ENCODE assay signal across 18 cellular contexts in the genomic region with DNA sequence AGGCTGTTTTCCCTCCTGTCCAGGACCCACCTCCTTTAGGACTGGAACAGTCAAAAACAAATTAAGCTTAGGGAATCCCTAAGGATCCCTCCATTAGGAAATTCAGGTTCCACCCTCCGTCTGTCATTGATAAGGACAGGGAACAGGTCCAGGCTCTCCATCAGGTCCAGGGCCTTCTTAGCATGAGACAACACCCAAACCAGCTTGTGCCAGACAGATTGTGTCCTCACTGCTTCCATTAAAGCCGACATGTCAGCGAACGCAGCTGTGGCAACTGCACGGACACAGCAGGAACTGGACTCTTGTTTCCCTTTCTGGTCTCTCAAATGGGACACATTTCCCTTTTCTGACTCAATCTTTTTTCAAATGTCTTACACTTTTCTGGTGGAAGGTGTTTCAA.
DNase-seq lines count a peak whose midpoint lies in the region; ATAC-seq and TF ChIP-seq lines count a peak whose summit lies in the region.
"Had no signal": no experiment of that assay in that cellular context is flagged by ENCODE, and none has a peak within 500 bp of the region (broad histone marks: within the 10 kb centered on the region; RNA-seq: fewer than 3 reads in every experiment).

No MANE protein-coding gene starts in this region.

- H3K4me3 ChIP-seq in Karpas-422 (ENCODE audit: low read length) (no peak overlapping the region), dorsolateral prefrontal cortex (no peak overlapping the region)
- H3K4me3 ChIP-seq: GM23338 had no signal

- peaks cover 5% of the 10 kb centered on the region; the same call in 1 of the 2 replicates for H3K9me2 ChIP-seq in Karpas-422 (replicated peaks; ENCODE audit: insufficient read depth, low read length)

- no peak overlapping the region for H2AFZ ChIP-seq in Karpas-422 (ENCODE audit: low read length)
- H2AFZ ChIP-seq: GM23338 had no signal

- H3K27me3 Mint-ChIP-seq in glutamatergic neuron (ENCODE audit: unreplicated experiment) (peaks cover 2% of the 10 kb centered on the region), naive B cell (no peaks in the 10 kb centered on the region)

- H3K27me3 ChIP-seq in Karpas-422 (ENCODE audit: low read length) (no peaks in the 10 kb centered on the region), dorsolateral prefrontal cortex (no peaks in the 10 kb centered on the region)
- H3K27me3 ChIP-seq: BE2C had no signal

- no peaks in the 10 kb centered on the region for H3K36me3 Mint-ChIP-seq in glutamatergic neuron (ENCODE audit: unreplicated experiment)
- peaks cover 24 to 31% of the 10 kb centered on the region in 2 donors for H3K36me3 Mint-ChIP-seq in naive B cell
- H3K36me3 Mint-ChIP-seq: CD8-positive, alpha-beta T cell had no signal

- no peak for TF ChIP-seq CTCF in glutamatergic neuron (IDR thresholded peaks at IDR 0.05; ENCODE audit: partially characterized antibody, unreplicated experiment)
- no peak for TF ChIP-seq CTCF in dorsolateral prefrontal cortex (IDR thresholded peaks at IDR 0.05 in 54 of 56, conservative IDR thresholded peaks at IDR 0.05 in 2 of 56; ENCODE audit: low read depth in 1 of 56, partially characterized antibody in 56 of 56)

- no peak overlapping the region for H3K4me3 Mint-ChIP-seq in glutamatergic neuron (ENCODE audit: unreplicated experiment)
- peak overlapping the region in 3 of 8 donors; percentile 16 to 72 (median 23) for H3K4me3 Mint-ChIP-seq in naive B cell
- H3K4me3 Mint-ChIP-seq: CD8-positive, alpha-beta T cell; GM23338 had no signal

- H3K4me1 Mint-ChIP-seq in glutamatergic neuron (ENCODE audit: low read depth, unreplicated experiment) (peaks cover 36% of the 10 kb centered on the region), naive B cell (peaks cover 69 to 91% (median 87%) of the 10 kb centered on the region in 3 donors)

- no peak for DNase-seq in Right ventricle myocardium inferior (ENCODE audit: missing footprints)
- no peak for DNase-seq in cardiac septum (ENCODE audit: low spot score)
- DNase-seq in glutamatergic neuron, result peak; percentile 40
- no peak for DNase-seq in naive B cell
- DNase-seq in Karpas-422, result no peak
- no peak for DNase-seq in GM03348 (ENCODE audit: low spot score)
- DNase-seq in dorsolateral prefrontal cortex, result no peak
- no peak for DNase-seq in NCI-H1417 (lab: John Stamatoyannopoulos, UW)
- DNase-seq: BE2C; CD8-positive, alpha-beta T cell; DMS79; KG1; NCI-H1436 treated with DMSO at 0.1 percent for 48 hours; NCI-H226; NCI-H524 treated with DMSO at 0.1 percent for 48 hours had no signal

- peaks cover 83% of the 10 kb centered on the region for H3K36me3 ChIP-seq in Karpas-422 (ENCODE audit: insufficient read depth, low read length)
- H3K36me3 ChIP-seq: BE2C had no signal

- H3K4me2 ChIP-seq in Karpas-422 (ENCODE audit: low read depth, low read length, poor library complexity, severe bottlenecking), result no peak overlapping the region

- intact Hi-C loops in Right ventricle myocardium inferior (cut with DNase I) (no loop called here), cardiac septum (cut with DNase I) (no loop called here), dorsolateral prefrontal cortex (cut with DNase I) (no loop called here)

- H3K9me3 ChIP-seq in Karpas-422 (ENCODE audit: low read length), result no peaks in the 10 kb centered on the region
- H3K9me3 ChIP-seq: BE2C had no signal

- peaks cover 4% of the 10 kb centered on the region; the same call in 1 of the 2 replicates for H4K20me1 ChIP-seq in Karpas-422 (ENCODE audit: insufficient read depth, low read depth, low read length)

- ATAC-seq in Right ventricle myocardium inferior, result peak; percentile 82
- no peak for ATAC-seq in naive B cell (ENCODE audit: low read depth in 2 of 2)
- ATAC-seq: CD8-positive, alpha-beta T cell; GM23338; Panc1 had no signal

- no peak overlapping the region for H3K9ac ChIP-seq in Karpas-422 (ENCODE audit: low read length)

- H3K27ac ChIP-seq in Karpas-422 (ENCODE audit: low read length), result no peak overlapping the region
- H3K27ac ChIP-seq in dorsolateral prefrontal cortex, result peak overlapping the region in 7 of 59 donors; percentile 3 to 42 (median 33)
- H3K27ac ChIP-seq: 22Rv1 had no signal

- H3K27ac Mint-ChIP-seq in glutamatergic neuron (ENCODE audit: unreplicated experiment) (peak overlapping the region; percentile 82), naive B cell (peak overlapping the region; percentile 49 to 94 (median 92))
- H3K27ac Mint-ChIP-seq: CD8-positive, alpha-beta T cell; GM23338 had no signal

- H3K4me1 ChIP-seq in Karpas-422 (ENCODE audit: low read length), result no peaks in the 10 kb centered on the region
- H3K4me1 ChIP-seq: BE2C had no signal

- H3K9me3 Mint-ChIP-seq in glutamatergic neuron (ENCODE audit: unreplicated experiment), result no peaks in the 10 kb centered on the region
- H3K9me3 Mint-ChIP-seq in naive B cell, result peaks cover 0 to 5% (median 0%) of the 10 kb centered on the region in 7 donors
- H3K9me3 Mint-ChIP-seq: CD8-positive, alpha-beta T cell; GM23338 had no signal

- H3K79me2 ChIP-seq in Karpas-422 (ENCODE audit: low read length), result peaks cover 92% of the 10 kb centered on the region
